Comparison of ENCODE assay signal across 19 cellular contexts in the genomic region with DNA sequence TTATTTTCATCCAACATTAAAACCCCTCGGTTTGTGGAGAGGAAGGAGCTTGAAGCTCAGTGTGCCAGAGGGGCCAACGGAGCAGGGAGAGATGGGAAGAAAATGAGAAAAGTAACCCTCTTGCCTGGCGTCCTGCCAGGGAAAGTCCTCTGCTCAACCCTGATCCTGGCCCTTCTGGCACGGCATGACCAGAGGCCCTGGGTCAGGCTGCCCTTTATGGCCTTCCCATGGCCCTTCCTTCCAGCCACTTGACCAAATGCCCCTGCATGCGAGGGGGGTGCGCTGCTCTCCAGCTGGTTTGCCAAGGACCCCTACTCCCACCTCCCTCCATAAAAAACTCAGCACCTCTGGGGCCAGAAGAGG. TPM values are rescaled to one million over a fixed set of nuclear protein-coding genes. Genes with fewer than 3 reads are reported as not detected.
DNase-seq lines count a peak whose midpoint lies in the region; ATAC-seq and TF ChIP-seq lines count a peak whose summit lies in the region.
"Had no signal": no experiment of that assay in that cellular context is flagged by ENCODE, and none has a peak within 500 bp of the region (broad histone marks: within the 10 kb centered on the region; RNA-seq: fewer than 3 reads in every experiment).

No MANE protein-coding gene starts in this region.

- no peaks in the 10 kb centered on the region for H3K9me3 ChIP-seq in heart right ventricle
- no peaks in the 10 kb centered on the region for H3K9me3 ChIP-seq in mesodermal cell (ENCODE audit: control insufficient read depth, low read length)
- H3K9me3 ChIP-seq in upper lobe of left lung, result no peaks in the 10 kb centered on the region
- H3K9me3 ChIP-seq in colonic mucosa, result no peaks in the 10 kb centered on the region

- no peak overlapping the region for H3K9ac ChIP-seq in colonic mucosa (ENCODE audit: low read depth in 2 of 2, low read length in 2 of 2)
- H3K9ac ChIP-seq: GM23248 had no signal

- H3K27ac ChIP-seq in caudate nucleus (ENCODE audit: low read depth, low read length) (peak overlapping the region; percentile 7), heart right ventricle (peak overlapping the region in 9 of 10 donors; percentile 62 to 89 (median 76)), mesodermal cell (ENCODE audit: low read depth, low read length, severe bottlenecking) (peak overlapping the region; percentile 97), upper lobe of left lung (peak overlapping the region; percentile 46 to 82 (median 64)), colonic mucosa (no peak overlapping the region)
- H3K27ac ChIP-seq: C4-2B, GM23248 had no signal

- DNase-seq in caudate nucleus (lab: John Stamatoyannopoulos, UW), result no peak
- DNase-seq in heart right ventricle, result peak; percentile 36 to 69
- no peak for DNase-seq in upper lobe of left lung
- no peak for DNase-seq in colonic mucosa
- DNase-seq in UCSD-AML1 (lab: John Stamatoyannopoulos, UW; ENCODE audit: unreplicated experiment), result no peak
- DNase-seq in NCI-H82 (lab: John Stamatoyannopoulos, UW), result no peak
- DNase-seq in SK-N-DZ (ENCODE audit: low spot score), result no peak
- DNase-seq: activated CD4-positive, alpha-beta memory T cell treated with anti-CD3 and anti-CD28 coated beads for 36 hours; activated naive CD8-positive, alpha-beta T cell treated with anti-CD3 and anti-CD28 coated beads, Interleukin-2, amount 50 U/mL, for 24 hours; erythroblast; GM23248; hypothalamus; IMR-90; midbrain; NCI-H1092; NCI-H446; stimulated activated naive CD8-positive, alpha-beta T cell treated with anti-CD3 and anti-CD28 coated beads, Interleukin-15, amount 100 ng/mL, for 72 hours had no signal

- intact Hi-C loops in heart right ventricle (cut with DNase I) (loop anchor here in 1 of 10 donors (2.0 to 5.0 kb wide), 3 partner anchors 36 to 262 kb away; no protein-coding TSS in a partner anchor), colonic mucosa (cut with DNase I) (no loop called here)

- no peak for TF ChIP-seq EP300 in upper lobe of left lung (IDR thresholded peaks at IDR 0.05)

- no peak for TF ChIP-seq POLR2A in upper lobe of left lung (IDR thresholded peaks at IDR 0.05)

- no peaks in the 10 kb centered on the region for H3K36me3 ChIP-seq in heart right ventricle
- H3K36me3 ChIP-seq in mesodermal cell (ENCODE audit: control insufficient read depth, insufficient read depth, low read length), result peaks cover 24% of the 10 kb centered on the region
- no peaks in the 10 kb centered on the region for H3K36me3 ChIP-seq in upper lobe of left lung
- H3K36me3 ChIP-seq in colonic mucosa, result no peaks in the 10 kb centered on the region

- H3K27me3 ChIP-seq in heart right ventricle (no peaks in the 10 kb centered on the region), upper lobe of left lung (no peaks in the 10 kb centered on the region), colonic mucosa (no peaks in the 10 kb centered on the region)

- ATAC-seq in heart right ventricle (peak in 6 of 8 donors; percentile 16 to 51 (median 30)), upper lobe of left lung (ENCODE audit: low FRiP score in 2 of 2) (peak in 1 of 2 donors; percentile 44)
- ATAC-seq: activated naive CD8-positive, alpha-beta T cell treated with anti-CD3 and anti-CD28 coated beads, Interleukin-2, amount 50 U/mL, for 24 hours; stimulated activated naive CD8-positive, alpha-beta T cell treated with anti-CD3 and anti-CD28 coated beads, Interleukin-15, amount 100 ng/mL, for 72 hours had no signal

- TF ChIP-seq CTCF in heart right ventricle (IDR thresholded peaks at IDR 0.05), result no peak
- no peak for TF ChIP-seq CTCF in upper lobe of left lung (IDR thresholded peaks at IDR 0.05)
- no peak for TF ChIP-seq CTCF in colonic mucosa (IDR thresholded peaks at IDR 0.05)

- 45 to 59% methylated on average over 6 of the region's 6 CpGs for WGBS in heart right ventricle, 2 donors
- WGBS in mesodermal cell (ENCODE audit: insufficient coverage in 2 of 2), 2 experiments, result 74 to 76% methylated on average over 4 to 5 of the region's 6 CpGs
- 68 to 71% methylated on average over 6 of the region's 6 CpGs for WGBS in upper lobe of left lung, 2 donors

- H3K4me1 ChIP-seq in heart right ventricle (peaks cover 6 to 39% (median 27%) of the 10 kb centered on the region in 9 donors), mesodermal cell (ENCODE audit: control insufficient read depth, insufficient read depth, low read length, poor library complexity, severe bottlenecking) (peaks cover 24% of the 10 kb centered on the region), upper lobe of left lung (peaks cover 0 to 17% (median 8%) of the 10 kb centered on the region in 4 donors), colonic mucosa (no peaks in the 10 kb centered on the region)

- no peak overlapping the region for H3K4me3 ChIP-seq in heart right ventricle
- H3K4me3 ChIP-seq in mesodermal cell (ENCODE audit: extremely low read depth, insufficient read depth, low read length, poor library complexity, severe bottlenecking), result no peak overlapping the region
- H3K4me3 ChIP-seq in upper lobe of left lung, result no peak overlapping the region
- no peak overlapping the region for H3K4me3 ChIP-seq in colonic mucosa
- H3K4me3 ChIP-seq: GM23248 had no signal

RNA-seq across cellular contexts. Expression of gene SPRY4, which starts 43.8 kb away (rescaled TPM):
- total RNA-seq in heart right ventricle (10 to 100 TPM in 5 of 10 donors, 1 to 10 TPM in 5; 7.4 to 13.7 (median 10.1) TPM), upper lobe of left lung (10 to 100 TPM; 30.4 to 81.2 (median 43.3) TPM), colonic mucosa (10 to 100 TPM in 1 of 2 donors, 1 to 10 TPM in 1; 8.4 to 21.5 TPM)
- polyA plus RNA-seq in heart right ventricle, result 1 to 10 TPM; 5.0 to 5.5 TPM
- 147 TPM for polyA plus RNA-seq in mesodermal cell (2013, experiment 1 of 2)
- 117 TPM for polyA plus RNA-seq in mesodermal cell (2013, experiment 2 of 2)
- polyA plus RNA-seq in SK-N-DZ (2014; cell fraction: cytosol; rRNA removed), result not detected in 2 replicates
- not detected in 2 replicates for polyA plus RNA-seq in SK-N-DZ (2014; cell fraction: nucleus; rRNA removed)

Comparison
In these comparisons a context has a peak if more than half of its experiments do, and no peak if none do; other contexts are left out.
1. DNase-seq: peak in heart right ventricle (2 of 2); none in caudate nucleus (0 of 61), upper lobe of left lung (0 of 2), colonic mucosa (single experiment), UCSD-AML1 (single experiment), NCI-H82 (single experiment) and SK-N-DZ (single experiment).